In genomic region chr4:70114091-70114490, GRCh38 we compare ENCODE assay signal across 11 cellular contexts. TPM values are rescaled to one million over a fixed set of nuclear protein-coding genes. Genes with fewer than 3 reads are reported as not detected.
"Had no signal": no experiment of that assay in that cellular context is flagged by ENCODE, and none has a peak within 500 bp of the region (broad histone marks: within the 10 kb centered on the region; RNA-seq: fewer than 3 reads in every experiment).

No MANE protein-coding gene starts in this region.

- H3K27ac ChIP-seq: GM23248 had no signal

- H3K9me3 ChIP-seq: HAP-1 had no signal

- H3K9ac ChIP-seq: GM23248 had no signal

- H3K4me3 ChIP-seq: GM23248, GM23338, HAP-1 had no signal

- ATAC-seq: GM23338, HCT116 had no signal

- H3K36me3 ChIP-seq: HAP-1 had no signal

- DNase-seq: GM23248, GOT3, H7, H9, HCEC 1CT, HFFc6 had no signal

RNA-seq across cellular contexts. Expression of gene PRR27, which starts 39.9 kb away (rescaled TPM):
- total RNA-seq: GM23248, GM23338, H1, H4, H7, H9, HFFc6 had no signal
